15 cellular contexts compared by ENCODE assay signal in genomic region chr2:27993950-27994728, GRCh38.
DNase-seq lines count a peak whose midpoint lies in the region; FAIRE-seq and TF ChIP-seq lines count a peak whose summit lies in the region.
"Had no signal": no experiment of that assay in that cellular context is flagged by ENCODE, and none has a peak within 500 bp of the region (broad histone marks: within the 10 kb centered on the region; RNA-seq: fewer than 3 reads in every experiment).

No MANE protein-coding gene starts in this region.

- peaks cover 3% of the 10 kb centered on the region for H3K79me2 ChIP-seq in osteoblast (ENCODE audit: insufficient read depth, low read length)

- no peak for TF ChIP-seq POLR2A in GM12891 (IDR thresholded peaks at IDR 0.05; ENCODE audit: low read depth, low read length)

- peaks cover 7 to 30% (median 14%) of the 10 kb centered on the region in 11 experiments; a peak in 21 of 22 replicates for H3K9me3 ChIP-seq in BLaER1 treated with 17β-estradiol and CSF1 and Interleukin-3, amounts not matched to agents 10 nM and 100 nM (replicated peaks in 1 of 11)
- H3K9me3 ChIP-seq in adipocyte (ENCODE audit: control insufficient read depth, low read length) (no peaks in the 10 kb centered on the region), osteoblast (ENCODE audit: low read depth, low read length) (no peaks in the 10 kb centered on the region)
- H3K9me3 ChIP-seq: HAP-1, SJSA1 had no signal

- no peak overlapping the region for H2AFZ ChIP-seq in osteoblast (ENCODE audit: low read length)

- no peak for TF ChIP-seq CTCF in osteoblast (IDR thresholded peaks at IDR 0.05; ENCODE audit: extremely low read depth, low read depth, low read length)

- no peaks in the 10 kb centered on the region for H3K27me3 ChIP-seq in BLaER1 treated with 17β-estradiol and CSF1 and Interleukin-3, amounts not matched to agents 10 nM and 100 nM
- H3K27me3 ChIP-seq in adipocyte (replicated peaks; ENCODE audit: control insufficient read depth, insufficient read depth, low read length) (no peaks in the 10 kb centered on the region), osteoblast (ENCODE audit: insufficient read depth, low read length) (no peaks in the 10 kb centered on the region)
- H3K27me3 ChIP-seq: BLaER1, SJSA1 had no signal

- peak overlapping the region in 6 of 11 experiments; percentile 7 to 58 (median 44); a peak in 8 of 22 replicates for H3K4me2 ChIP-seq in BLaER1 treated with 17β-estradiol and CSF1 and Interleukin-3, amounts not matched to agents 10 nM and 100 nM
- peak overlapping the region; percentile 15 for H3K4me2 ChIP-seq in osteoblast (ENCODE audit: insufficient read depth, low read length)
- H3K4me2 ChIP-seq: BLaER1 had no signal

- peaks cover 0 to 26% (median 11%) of the 10 kb centered on the region in 10 experiments; a peak in 12 of 20 replicates for H3K4me1 ChIP-seq in BLaER1 treated with 17β-estradiol and CSF1 and Interleukin-3, amounts not matched to agents 10 nM and 100 nM
- H3K4me1 ChIP-seq in adipocyte (ENCODE audit: control insufficient read depth, insufficient read depth, low read length) (peaks cover 14% of the 10 kb centered on the region), osteoblast (ENCODE audit: insufficient read depth, low read length) (peaks cover 14% of the 10 kb centered on the region)
- H3K4me1 ChIP-seq: BLaER1, HAP-1 had no signal

- H3K36me3 ChIP-seq in BLaER1 treated with 17β-estradiol and CSF1 and Interleukin-3, amounts not matched to agents 10 nM and 100 nM: peaks cover 10 to 49% (median 22%) of the 10 kb centered on the region in 11 experiments; a peak in 21 of 22 replicates
- H3K36me3 ChIP-seq in adipocyte (ENCODE audit: control insufficient read depth, insufficient read depth, low read length, severe bottlenecking): no peaks in the 10 kb centered on the region
- no peaks in the 10 kb centered on the region for H3K36me3 ChIP-seq in osteoblast (ENCODE audit: insufficient read depth, low read length)
- H3K36me3 ChIP-seq: HAP-1, SJSA1 had no signal

- no peak for DNase-seq in GM12891 (ENCODE audit: insufficient read length, low spot score)
- DNase-seq in adipocyte (ENCODE audit: low read depth): no peak
- DNase-seq in osteoblast (ENCODE audit: insufficient read length, low spot score, missing footprints): no peak
- DNase-seq in HuH-7 (ENCODE audit: low spot score): no peak
- no peak for DNase-seq in NCI-H1048 (lab: John Stamatoyannopoulos, UW)
- no peak for DNase-seq in HCEC 1CT
- DNase-seq: KG1, NCI-H1092 treated with DMSO at 0.1 percent for 48 hours, NCI-H1694 treated with DMSO at 0.1 percent for 48 hours, NCI-H774, SW 1271 had no signal

- H3K9ac ChIP-seq in BLaER1 treated with 17β-estradiol and CSF1 and Interleukin-3, amounts not matched to agents 10 nM and 100 nM: no peak overlapping the region
- peak overlapping the region; percentile 30 for H3K9ac ChIP-seq in adipocyte (ENCODE audit: low read length)
- H3K9ac ChIP-seq: BLaER1 had no signal

- H3K27ac ChIP-seq in BLaER1 treated with 17β-estradiol and CSF1 and Interleukin-3, amounts not matched to agents 10 nM and 100 nM: peak overlapping the region in 1 of 11 experiments; percentile 46; a peak in 1 of 22 replicates
- no peak overlapping the region for H3K27ac ChIP-seq in osteoblast (ENCODE audit: low read depth, low read length)
- H3K27ac ChIP-seq: BLaER1, SJSA1 had no signal

- H3K4me3 ChIP-seq in BLaER1 treated with 17β-estradiol and CSF1 and Interleukin-3, amounts not matched to agents 10 nM and 100 nM: no peak overlapping the region
- H3K4me3 ChIP-seq in adipocyte (ENCODE audit: low read length): no peak overlapping the region
- no peak overlapping the region for H3K4me3 ChIP-seq in osteoblast (ENCODE audit: insufficient read depth, low read length)
- H3K4me3 ChIP-seq: BLaER1, HAP-1, SJSA1 had no signal

- peak; percentile 35 for FAIRE-seq in GM12891 (lab: Jason Lieb, UNC)

- H4K20me1 ChIP-seq in BLaER1 treated with 17β-estradiol and CSF1 and Interleukin-3, amounts not matched to agents 10 nM and 100 nM: no peaks in the 10 kb centered on the region
- no peaks in the 10 kb centered on the region for H4K20me1 ChIP-seq in osteoblast (ENCODE audit: insufficient read depth, low read length)
- H4K20me1 ChIP-seq: BLaER1 had no signal

TF ChIP-seq in GM12891, 5 proteins besides CTCF, POLR2A, EP300 and RAD21:
- no peak for TF ChIP-seq POU2F2 (IDR thresholded peaks at IDR 0.05; ENCODE audit: low read depth, low read length)
- TF ChIP-seq PAX5 (IDR thresholded peaks at IDR 0.05; ENCODE audit: insufficient read depth, low read length, severe bottlenecking): no peak
- TF ChIP-seq SPI1 (IDR thresholded peaks at IDR 0.05; ENCODE audit: low read depth, low read length): no peak
- TF ChIP-seq POLR2AphosphoS5 (IDR thresholded peaks at IDR 0.05; ENCODE audit: low read depth, low read length): no peak
- no peak for TF ChIP-seq TAF1 (IDR thresholded peaks at IDR 0.05; ENCODE audit: low read depth, low read length)
